26 cellular contexts compared by ENCODE assay signal in genomic region chr1:34870395-34870794, GRCh38. TPM values are rescaled to one million over a fixed set of nuclear protein-coding genes. Genes with fewer than 3 reads are reported as not detected.
DNase-seq lines count a peak whose midpoint lies in the region; ATAC-seq, FAIRE-seq and TF ChIP-seq lines count a peak whose summit lies in the region.
"Had no signal": no experiment of that assay in that cellular context is flagged by ENCODE, and none has a peak within 500 bp of the region (broad histone marks: within the 10 kb centered on the region; RNA-seq: fewer than 3 reads in every experiment).

No MANE protein-coding gene starts in this region.

- no peak overlapping the region for H3K9ac ChIP-seq in K562 (ENCODE audit: insufficient read depth in 1 of 2, low read depth in 2 of 2, low read length in 2 of 2)
- H3K9ac ChIP-seq in mammary epithelial cell (ENCODE audit: insufficient read depth, low read length), result no peak overlapping the region

- H3K4me3 Mint-ChIP-seq in nephron progenitor cell, result no peak overlapping the region
- H3K4me3 Mint-ChIP-seq: activated CD4-positive, alpha-beta memory T cell treated with anti-CD3 and anti-CD28 coated beads for 36 hours; natural killer cell; stimulated activated naive CD8-positive, alpha-beta T cell treated with anti-CD3 and anti-CD28 coated beads, Interleukin-15, amount 100 ng/mL, for 72 hours; WTC11 had no signal

- no peak for TF ChIP-seq RAD21 in K562 (CRISPR knock-in tag; conservative IDR thresholded peaks at IDR 0.05 in 1 of 2, IDR thresholded peaks at IDR 0.05 in 1 of 2)

- no peak overlapping the region for H3K4me2 ChIP-seq in K562 (ENCODE audit: insufficient read depth, low read length)
- no peak overlapping the region for H3K4me2 ChIP-seq in mammary epithelial cell (ENCODE audit: insufficient read depth, low read depth, low read length)

- CTCF ChIA-PET in K562 (lab: Yijun Ruan, JAX; ENCODE audit: low intra/inter-chr PET ratio), result no interaction called here
- CTCF ChIA-PET in mammary epithelial cell (lab: Charles Lee; ENCODE audit: low non-redundant PET), result no interaction called here

- peaks cover 65% of the 10 kb centered on the region for H3K27me3 Mint-ChIP-seq in nephron progenitor cell (ENCODE audit: low read depth, poor library complexity)

- no peak for TF ChIP-seq CTCF in K562 (IDR thresholded peaks at IDR 0.05 in 2 of 3, conservative IDR thresholded peaks at IDR 0.05 in 1 of 3; ENCODE audit: insufficient read depth in 2 of 3, low read depth in 1 of 3, low read length in 3 of 3)
- TF ChIP-seq CTCF in nephron progenitor cell (IDR thresholded peaks at IDR 0.05), result no peak
- TF ChIP-seq CTCF in mammary epithelial cell (conservative IDR thresholded peaks at IDR 0.05 in 1 of 2, IDR thresholded peaks at IDR 0.05 in 1 of 2; ENCODE audit: extremely low read depth in 1 of 2, insufficient read depth in 1 of 2, low read depth in 1 of 2, low read length in 2 of 2), result no peak

- peak overlapping the region; percentile 53 for H3K27ac Mint-ChIP-seq in nephron progenitor cell
- H3K27ac Mint-ChIP-seq: activated CD4-positive, alpha-beta memory T cell treated with anti-CD3 and anti-CD28 coated beads for 36 hours; natural killer cell; stimulated activated naive CD8-positive, alpha-beta T cell treated with anti-CD3 and anti-CD28 coated beads, Interleukin-15, amount 100 ng/mL, for 72 hours; WTC11 had no signal

- peaks cover 3% of the 10 kb centered on the region; the same call in 1 of the 2 replicates for H4K20me1 ChIP-seq in K562 (replicated peaks; ENCODE audit: control insufficient read depth, insufficient read depth, low read length)
- H4K20me1 ChIP-seq in mammary epithelial cell (ENCODE audit: insufficient read depth, low read length), result no peaks in the 10 kb centered on the region

- in situ Hi-C loops in K562 (cut with MboI) (no loop called here), mammary epithelial cell (cut with MboI; ENCODE audit: low sequenced_read_pairs in 2 of 2) (loop anchor here in 1 of 2 donors (25.0 kb wide), 1 partner anchor 692 kb away; the partner anchor contains the start of genes KIAA0319L, NCDN and TFAP2E)

- DNase-seq in DMS53 (lab: John Stamatoyannopoulos, UW) (peak; percentile 34), DMS53 treated with DMSO at 0.1 percent for 48 hours (lab: John Stamatoyannopoulos, UW; ENCODE audit: unreplicated experiment) (no peak), NCI-H1105 treated with DMSO at 0.1 percent for 48 hours (lab: John Stamatoyannopoulos, UW) (peak; percentile 26), K562 (ENCODE audit: extremely low read depth in 1 of 4, low spot score in 3 of 4) (no peak), nephron progenitor cell (no peak), NCI-H446 (lab: John Stamatoyannopoulos, UW) (no peak), mammary epithelial cell (no peak)
- DNase-seq: 8988T; activated CD4-positive, alpha-beta memory T cell treated with anti-CD3 and anti-CD28 coated beads for 36 hours; activated T-cell treated with anti-CD3 and anti-CD28 coated beads, Interleukin-2, amount 50 U/mL, for 1 hour; BE2C; dermis blood vessel endothelial cell; MG63; natural killer cell; NCI-H187; NCI-H446 treated with DMSO at 0.1 percent for 48 hours; RPMI8226; stimulated activated naive CD8-positive, alpha-beta T cell treated with anti-CD3 and anti-CD28 coated beads, Interleukin-15, amount 100 ng/mL, for 72 hours; trophoblast cell had no signal

- BruUV-seq in K562 (replicated peaks; lab: Mats Ljungman, UMichigan) (no TSS peak), mammary epithelial cell (replicated peaks; lab: Mats Ljungman, UMichigan) (no TSS peak)

- peaks cover 61 to 72% of the 10 kb centered on the region in 2 experiments for H3K27me3 ChIP-seq in K562 (ENCODE audit: control insufficient read depth in 2 of 2, insufficient read depth in 2 of 2, low read length in 2 of 2)
- H3K27me3 ChIP-seq in mammary epithelial cell (ENCODE audit: insufficient read depth, low read length), result peaks cover 3% of the 10 kb centered on the region
- H3K27me3 ChIP-seq: BE2C had no signal

- H3K4me3 ChIP-seq in K562 (no peak overlapping the region), mammary epithelial cell (replicated peaks in 1 of 3; ENCODE audit: insufficient read depth in 1 of 3, low read depth in 2 of 3, low read length in 3 of 3) (no peak overlapping the region)
- H3K4me3 ChIP-seq: cardiac muscle cell, MG63 had no signal

- dilution Hi-C loops in mammary epithelial cell (cut with HindIII; ENCODE audit: low sequenced_read_pairs), result no loop called here

- H2AFZ ChIP-seq in K562 (ENCODE audit: low read depth, low read length), result no peak overlapping the region
- H2AFZ ChIP-seq in mammary epithelial cell (ENCODE audit: low read depth, low read length), result no peak overlapping the region

- POLR2A ChIA-PET in K562 (lab: Yijun Ruan, JAX), result interaction anchor here (1.3 kb wide), 1 partner anchor 9 kb away, joined by 3 read pairs; no protein-coding TSS in a partner anchor

- intact Hi-C loops in K562 (cut with micrococcal nuclease) (no loop called here), mammary epithelial cell (cut with micrococcal nuclease) (no loop called here)

- H3K36me3 ChIP-seq in K562 (ENCODE audit: control insufficient read depth, insufficient read depth, low read length) (no peaks in the 10 kb centered on the region), mammary epithelial cell (ENCODE audit: insufficient read depth, low read length) (no peaks in the 10 kb centered on the region)
- H3K36me3 ChIP-seq: BE2C, cardiac muscle cell, MG63 had no signal

- peaks cover 0 to 22% of the 10 kb centered on the region in 2 experiments; a peak in 3 of 5 replicates for H3K4me1 ChIP-seq in K562 (replicated peaks in 1 of 2; ENCODE audit: control insufficient read depth in 2 of 2, insufficient read depth in 2 of 2, low read length in 2 of 2)
- peaks cover 8% of the 10 kb centered on the region for H3K4me1 ChIP-seq in mammary epithelial cell (ENCODE audit: insufficient read depth, low read length)
- H3K4me1 ChIP-seq: BE2C had no signal

- H3K9me3 Mint-ChIP-seq in nephron progenitor cell, result no peaks in the 10 kb centered on the region
- H3K9me3 Mint-ChIP-seq: activated CD4-positive, alpha-beta memory T cell treated with anti-CD3 and anti-CD28 coated beads for 36 hours; natural killer cell; stimulated activated naive CD8-positive, alpha-beta T cell treated with anti-CD3 and anti-CD28 coated beads, Interleukin-15, amount 100 ng/mL, for 72 hours; WTC11 had no signal

- H3K27ac ChIP-seq in K562 (ENCODE audit: extremely low read depth, low read depth, low read length) (no peak overlapping the region), mammary epithelial cell (ENCODE audit: insufficient read depth, low read depth, low read length) (no peak overlapping the region)
- H3K27ac ChIP-seq: cardiac muscle cell had no signal

- no peak for TF ChIP-seq POLR2A in K562 (conservative IDR thresholded peaks at IDR 0.05)

- no peak for FAIRE-seq in K562 (lab: Jason Lieb, UNC)
- FAIRE-seq: endothelial cell of umbilical vein, GM19239 had no signal

- no peak for TF ChIP-seq EP300 in K562 (IDR thresholded peaks at IDR 0.05; ENCODE audit: low read length)

- peaks cover 4% of the 10 kb centered on the region for H3K4me1 Mint-ChIP-seq in nephron progenitor cell
- H3K4me1 Mint-ChIP-seq: WTC11 had no signal

- H3K36me3 Mint-ChIP-seq in nephron progenitor cell (ENCODE audit: low read depth), result no peaks in the 10 kb centered on the region
- H3K36me3 Mint-ChIP-seq: activated CD4-positive, alpha-beta memory T cell treated with anti-CD3 and anti-CD28 coated beads for 36 hours; natural killer cell; WTC11 had no signal

- H3K79me2 ChIP-seq in K562 (ENCODE audit: control insufficient read depth, insufficient read depth, low read length) (no peaks in the 10 kb centered on the region), mammary epithelial cell (ENCODE audit: insufficient read depth, low read length) (no peaks in the 10 kb centered on the region)

- no peaks in the 10 kb centered on the region for H3K9me1 ChIP-seq in K562 (ENCODE audit: control insufficient read depth, insufficient read depth, low read length)

- H3K9me3 ChIP-seq in K562 (replicated peaks; ENCODE audit: control insufficient read depth, insufficient read depth, low read depth, low read length) (no peaks in the 10 kb centered on the region), mammary epithelial cell (replicated peaks; ENCODE audit: insufficient read depth, low read length) (no peaks in the 10 kb centered on the region)
- H3K9me3 ChIP-seq: BE2C, MG63 had no signal

- 0% methylated on average over 2 of the region's 2 CpGs for WGBS in K562 (ENCODE audit: insufficient coverage, low coverage, missing lambda C conversion rate)
- WGBS in mammary epithelial cell (ENCODE audit: low coverage, missing lambda C conversion rate), result 0% methylated on average over 1 of the region's 2 CpGs

- ATAC-seq in K562 (no peak), HG03571 (IDR thresholded peaks at IDR 0.05; ENCODE audit: unreplicated experiment) (no peak)
- ATAC-seq: left lobe of liver; natural killer cell; sciatic nerve; stimulated activated naive CD8-positive, alpha-beta T cell treated with anti-CD3 and anti-CD28 coated beads, Interleukin-15, amount 100 ng/mL, for 72 hours; WTC11 had no signal

RNA-seq across cellular contexts. Expression of gene SMIM12, which starts 10.8 kb away (rescaled TPM):
- total RNA-seq in K562 (2011; cell fraction: chromatin; rRNA removed; ENCODE audit: low replicate concordance), result 35.4 and 58.0 TPM in 2 replicates
- 39.9 and 42.4 TPM in 2 replicates for total RNA-seq in K562 (2011; cell fraction: nucleolus; rRNA removed)
- total RNA-seq in K562 (2011; cell fraction: nucleoplasm; rRNA removed), result 52.8 and 64.5 TPM in 2 replicates
- total RNA-seq in K562 (2014; rRNA removed) (63.5 and 83.3 TPM in 2 replicates), K562 (2014; rRNA removed; fragmentation: Illumina TruSeq; extraction: Trizol) (57.7 and 63.9 TPM in 2 replicates), K562 (2015; rRNA removed; fragmentation: Illumina TruSeq; extraction: Trizol) (66.7 and 68.0 TPM in 2 replicates), K562 (2021) (71.4 and 72.3 TPM in 2 replicates), mammary epithelial cell (10 to 100 TPM; 46.7 to 54.5 TPM)
- polyA plus RNA-seq in K562 (2011; rRNA removed) (46.8 and 56.1 TPM in 2 replicates), K562 (2014; fragmentation: Illumina TruSeq; extraction: Trizol) (91.7 and 112 TPM in 2 replicates), K562 (2014; fragmentation: Nextera tagmentation; extraction: Ambion mirVana) (10 to 100 TPM; 51.7 to 54.1 TPM), K562 (2014; rRNA removed) (63.9 and 84.5 TPM in 2 replicates), mammary epithelial cell (74.9 TPM)
- 66.5 and 83.9 TPM in 2 replicates for polyA plus RNA-seq in K562 (2011; cell fraction: cytosol; rRNA removed)
- 38.6 and 39.9 TPM in 2 replicates for polyA plus RNA-seq in K562 (2011; cell fraction: nucleus; rRNA removed)
- 46.4 and 78.0 TPM in 2 replicates for polyA plus RNA-seq in K562 (2012)
- 39.8 and 43.3 TPM in 2 replicates for polyA minus RNA-seq in K562 (2011; rRNA and poly(A)+ RNA removed)
- polyA minus RNA-seq in K562 (2011; cell fraction: cytosol; rRNA and poly(A)+ RNA removed), result 20.3 and 25.4 TPM in 2 replicates
- polyA minus RNA-seq in K562 (2011; cell fraction: nucleus; rRNA and poly(A)+ RNA removed), result 12.9 and 25.4 TPM in 2 replicates
- 114 TPM for polyA minus RNA-seq in mammary epithelial cell

RNA-seq across cellular contexts. Expression of gene DLGAP3, which starts 59.1 kb away (rescaled TPM):
- total RNA-seq in K562 (2011; cell fraction: chromatin; rRNA removed; ENCODE audit: low replicate concordance), result 0.30 TPM in 1 of 2 replicates, not detected in the other
- 0.17 TPM in 1 of 2 replicates, not detected in the other for total RNA-seq in K562 (2011; cell fraction: nucleolus; rRNA removed)
- total RNA-seq in K562 (2011; cell fraction: nucleoplasm; rRNA removed), result not detected in 2 replicates
- total RNA-seq in K562 (2014; rRNA removed), result not detected in 2 replicates
- total RNA-seq in K562 (2014; rRNA removed; fragmentation: Illumina TruSeq; extraction: Trizol), result not detected in 2 replicates
- total RNA-seq in K562 (2015; rRNA removed; fragmentation: Illumina TruSeq; extraction: Trizol), result not detected in 2 replicates
- total RNA-seq in K562 (2021), result 0.07 and 0.18 TPM in 2 replicates
- 0.01 and 0.03 TPM in 2 replicates for polyA plus RNA-seq in K562 (2011; rRNA removed)
- polyA plus RNA-seq in K562 (2011; cell fraction: cytosol; rRNA removed), result 0.01 and 0.15 TPM in 2 replicates
- polyA plus RNA-seq in K562 (2011; cell fraction: nucleus; rRNA removed), result 0.03 and 0.26 TPM in 2 replicates
- polyA plus RNA-seq in K562 (2012), result 0.03 and 0.05 TPM in 2 replicates
- 0.04 TPM in 1 of 2 replicates, not detected in the other for polyA plus RNA-seq in K562 (2014; fragmentation: Illumina TruSeq; extraction: Trizol)
- not detected for polyA plus RNA-seq in K562 (2014; fragmentation: Nextera tagmentation; extraction: Ambion mirVana)
- 0.01 and 0.16 TPM in 2 replicates for polyA plus RNA-seq in K562 (2014; rRNA removed)
- not detected in 2 replicates for polyA minus RNA-seq in K562 (2011; rRNA and poly(A)+ RNA removed)
- polyA minus RNA-seq in K562 (2011; cell fraction: cytosol; rRNA and poly(A)+ RNA removed), result not detected in 2 replicates
- 0.13 TPM in 1 of 2 replicates, not detected in the other for polyA minus RNA-seq in K562 (2011; cell fraction: nucleus; rRNA and poly(A)+ RNA removed)
- under 1 TPM in 1 of 2 donors, not detected in 1; 0.31 TPM for total RNA-seq in mammary epithelial cell
- 0.02 TPM for polyA plus RNA-seq in mammary epithelial cell
- polyA minus RNA-seq in mammary epithelial cell, result not detected

Comparison
In these comparisons a context has a peak if more than half of its experiments do, and no peak if none do; other contexts are left out.
1. DNase-seq: peak in DMS53 (single experiment) and NCI-H1105 treated with DMSO at 0.1 percent for 48 hours (single experiment); none in DMS53 treated with DMSO at 0.1 percent for 48 hours (single experiment), K562 (0 of 4), nephron progenitor cell (single experiment), NCI-H446 (0 of 2) and mammary epithelial cell (single experiment).